ENCODE assay signal across 28 cellular contexts in the genomic region with DNA sequence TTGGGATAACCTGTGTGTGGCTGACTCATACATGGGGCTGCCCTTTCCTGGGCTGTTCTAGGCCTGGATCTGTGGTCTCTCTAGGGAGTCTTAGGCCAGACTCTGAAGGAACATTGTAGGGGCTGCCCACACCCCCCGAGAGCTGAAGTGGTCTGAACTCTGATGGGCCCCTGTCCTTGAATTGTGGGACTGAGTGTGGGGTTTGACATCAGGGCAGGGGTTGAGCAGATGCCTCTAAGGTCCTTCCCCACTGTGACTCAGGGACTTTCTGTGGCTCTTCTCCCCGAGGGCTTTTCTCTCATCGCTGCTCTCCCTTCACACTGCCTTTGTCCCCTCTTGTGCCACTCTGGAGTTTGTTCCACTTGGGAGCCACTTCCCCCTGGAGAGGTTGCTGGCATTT.
"Had no signal": no experiment of that assay in that cellular context is flagged by ENCODE, and none has a peak within 500 bp of the region (broad histone marks: within the 10 kb centered on the region; RNA-seq: fewer than 3 reads in every experiment).

No MANE protein-coding gene starts in this region.

- H3K36me3 ChIP-seq: heart right ventricle, left lung, ovary, stomach, tibial artery had no signal

- H3K9me3 ChIP-seq: ovary, psoas muscle, tibial artery had no signal

- ATAC-seq: effector memory CD8-positive, alpha-beta T cell; esophagus mucosa; left cardiac atrium; left lung; naive thymus-derived CD8-positive, alpha-beta T cell; psoas muscle; right cardiac atrium had no signal

- H3K27ac ChIP-seq: epithelial cell of prostate, heart right ventricle, left lung, ovary, psoas muscle, stomach, tibial artery had no signal

- FAIRE-seq: islet of Langerhans, small intestine, urothelium cell line had no signal

- H3K4me3 Mint-ChIP-seq: effector memory CD8-positive, alpha-beta T cell; naive thymus-derived CD8-positive, alpha-beta T cell; nephron progenitor cell; type B pancreatic cell had no signal

- H3K27me3 ChIP-seq: ovary had no signal

- H3K4me1 Mint-ChIP-seq: naive thymus-derived CD8-positive, alpha-beta T cell had no signal

- H3K4me3 ChIP-seq: heart right ventricle, left lung, ovary, psoas muscle, stomach, tibial artery had no signal

- H3K36me3 Mint-ChIP-seq: naive thymus-derived CD8-positive, alpha-beta T cell; type B pancreatic cell had no signal

- DNase-seq: cerebellar nuclear complex; cortex of kidney; effector memory CD8-positive, alpha-beta T cell; foreskin fibroblast; glutamatergic neuron; heart right ventricle; hippocampal formation; left cardiac atrium; left lung; mesendoderm; naive thymus-derived CD8-positive, alpha-beta T cell; nephron progenitor cell; occipital lobe; ovary; posterior cingulate gyrus; psoas muscle; right cardiac atrium; stimulated activated CD4-positive, alpha-beta T cell treated with anti-CD3 and anti-CD28 coated beads, Interleukin-15, amount 100 ng/mL, for 24 hours; stimulated activated CD4-positive, alpha-beta T cell treated with anti-CD3 and anti-CD28 coated beads, Interleukin-2, amount 100 ng/mL, for 48 hours; stimulated activated naive CD4-positive, alpha-beta T cell treated with Interleukin-2 at 50 U/mL for 16 hours; stomach; tibial artery had no signal

- H3K9me3 Mint-ChIP-seq: type B pancreatic cell had no signal

- H3K4me1 ChIP-seq: heart right ventricle, left lung, psoas muscle, stomach, tibial artery had no signal

- H3K27ac Mint-ChIP-seq: effector memory CD8-positive, alpha-beta T cell; nephron progenitor cell; type B pancreatic cell had no signal
